In the genomic region with DNA sequence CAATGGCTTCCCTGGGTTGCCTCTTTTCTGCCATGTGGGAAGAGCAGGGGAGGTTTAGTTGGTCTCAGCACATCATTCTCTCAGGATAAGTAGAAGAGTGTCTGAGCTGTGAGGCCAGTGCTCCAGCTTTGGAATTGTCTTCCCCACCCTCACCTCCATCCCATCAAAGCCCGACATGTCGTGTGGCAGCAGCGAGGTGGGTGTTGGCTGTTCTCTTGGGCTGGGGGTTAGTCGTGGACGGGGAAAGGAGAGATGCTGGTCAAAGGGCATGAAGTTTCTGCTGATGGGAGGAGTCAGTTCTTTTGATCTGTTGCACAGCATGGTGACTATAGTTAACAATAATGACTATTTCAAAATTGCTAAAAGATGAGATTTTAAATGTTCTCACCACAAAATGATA, we compare ENCODE assay signal across 21 cellular contexts.
DNase-seq lines count a peak whose midpoint lies in the region; ATAC-seq and TF ChIP-seq lines count a peak whose summit lies in the region.
"Had no signal": no experiment of that assay in that cellular context is flagged by ENCODE, and none has a peak within 500 bp of the region (broad histone marks: within the 10 kb centered on the region; RNA-seq: fewer than 3 reads in every experiment).

No MANE protein-coding gene starts in this region.

- H3K36me3 ChIP-seq in CD4-positive, CD25-positive, alpha-beta regulatory T cell (ENCODE audit: control insufficient read depth, insufficient read depth, low read length): no peaks in the 10 kb centered on the region
- H3K36me3 ChIP-seq: BE2C had no signal

- CTCF ChIA-PET in activated B cell treated with CpG ODN at 0.5 μM for 24 hours (lab: Charles Lee): no interaction called here

- H3K27ac Mint-ChIP-seq in CD4-positive, CD25-positive, alpha-beta regulatory T cell: peak overlapping the region in 2 of 3 donors; percentile 9 to 69
- peak overlapping the region; percentile 65 for H3K27ac Mint-ChIP-seq in activated B cell treated with CpG ODN at 0.5 μM for 24 hours
- H3K27ac Mint-ChIP-seq: CD4-positive, alpha-beta T cell had no signal

- intact Hi-C loops in activated B cell treated with CpG ODN at 0.5 μM for 24 hours (cut with micrococcal nuclease) (no loop called here), sciatic nerve (cut with DNase I) (no loop called here)

- H3K4me3 ChIP-seq in CD4-positive, CD25-positive, alpha-beta regulatory T cell (ENCODE audit: low read depth, low read length): no peak overlapping the region

- H3K4me1 Mint-ChIP-seq in CD4-positive, CD25-positive, alpha-beta regulatory T cell: peaks cover 0 to 2% (median 0%) of the 10 kb centered on the region in 4 donors
- H3K4me1 Mint-ChIP-seq in activated B cell treated with CpG ODN at 0.5 μM for 24 hours: peaks cover 29% of the 10 kb centered on the region

- TF ChIP-seq CTCF in activated B cell treated with CpG ODN at 0.5 μM for 24 hours (IDR thresholded peaks at IDR 0.05): no peak

- H3K4me1 ChIP-seq in CD4-positive, CD25-positive, alpha-beta regulatory T cell (ENCODE audit: control insufficient read depth, insufficient read depth, low read length, poor library complexity, severe bottlenecking): no peaks in the 10 kb centered on the region

- POLR2A ChIA-PET in activated B cell treated with CpG ODN at 0.5 μM for 24 hours (lab: Charles Lee): no interaction called here

- ATAC-seq in CD4-positive, CD25-positive, alpha-beta regulatory T cell (ENCODE audit: low read depth in 2 of 2): no peak
- ATAC-seq in activated B cell treated with CpG ODN at 0.5 μM for 24 hours (ENCODE audit: low read depth) (no peak), sciatic nerve (no peak)
- ATAC-seq: PC-3 had no signal

- H3K4me3 Mint-ChIP-seq in CD4-positive, CD25-positive, alpha-beta regulatory T cell: no peak overlapping the region
- H3K4me3 Mint-ChIP-seq in activated B cell treated with CpG ODN at 0.5 μM for 24 hours: peak overlapping the region; percentile 38
- H3K4me3 Mint-ChIP-seq: CD4-positive, alpha-beta T cell had no signal

- peak; percentile 49 for DNase-seq in activated CD8-positive, alpha-beta memory T cell treated with anti-CD3 and anti-CD28 coated beads for 24 hours
- DNase-seq in activated CD8-positive, alpha-beta memory T cell treated with anti-CD3 and anti-CD28 coated beads, Interleukin-2, amount 50 U/mL, for 4 hours: no peak
- DNase-seq in CD4-positive, CD25-positive, alpha-beta regulatory T cell: no peak
- DNase-seq in activated B cell treated with CpG ODN at 0.5 μM for 24 hours: no peak
- peak; percentile 22 for DNase-seq in sciatic nerve (ENCODE audit: low spot score)
- no peak for DNase-seq in GM19238 (ENCODE audit: insufficient read length, low spot score)
- DNase-seq in COLO829 (ENCODE audit: low spot score): no peak
- DNase-seq in islet precursor cell: no peak
- DNase-seq: DMS153, GOT3, NCI-H1417, NCI-H187, NCI-H2107, NCI-H510A treated with DMSO at 0.1 percent for 48 hours, NCI-H774, PC-3, RPMI8226, SIG-M5 had no signal

- H3K27me3 Mint-ChIP-seq in CD4-positive, CD25-positive, alpha-beta regulatory T cell: peaks cover 26% of the 10 kb centered on the region
- no peaks in the 10 kb centered on the region for H3K27me3 Mint-ChIP-seq in activated B cell treated with CpG ODN at 0.5 μM for 24 hours

- peaks cover 0 to 12% (median 6%) of the 10 kb centered on the region in 7 donors for H3K9me3 Mint-ChIP-seq in CD4-positive, CD25-positive, alpha-beta regulatory T cell
- H3K9me3 Mint-ChIP-seq in activated B cell treated with CpG ODN at 0.5 μM for 24 hours: no peaks in the 10 kb centered on the region
- H3K9me3 Mint-ChIP-seq: CD4-positive, alpha-beta T cell had no signal

- H3K9me3 ChIP-seq in CD4-positive, CD25-positive, alpha-beta regulatory T cell (ENCODE audit: control insufficient read depth in 2 of 2, low read length in 2 of 2): peaks cover 0 to 9% of the 10 kb centered on the region in 2 experiments

- no peaks in the 10 kb centered on the region for H3K36me3 Mint-ChIP-seq in CD4-positive, CD25-positive, alpha-beta regulatory T cell
- no peaks in the 10 kb centered on the region for H3K36me3 Mint-ChIP-seq in activated B cell treated with CpG ODN at 0.5 μM for 24 hours (ENCODE audit: low read depth)

- H3K27ac ChIP-seq in CD4-positive, CD25-positive, alpha-beta regulatory T cell (ENCODE audit: insufficient read depth, low read length, poor library complexity, severe bottlenecking): no peak overlapping the region
- H3K27ac ChIP-seq: KMS-11 had no signal

- H3K27me3 ChIP-seq in CD4-positive, CD25-positive, alpha-beta regulatory T cell (ENCODE audit: control insufficient read depth, insufficient read depth, low read length): peaks cover 13% of the 10 kb centered on the region

Comparison
In these comparisons a context has a peak if more than half of its experiments do, and no peak if none do; other contexts are left out.
1. DNase-seq: peak in activated CD8-positive, alpha-beta memory T cell treated with anti-CD3 and anti-CD28 coated beads for 24 hours (single experiment) and sciatic nerve (single experiment); none in activated CD8-positive, alpha-beta memory T cell treated with anti-CD3 and anti-CD28 coated beads, Interleukin-2, amount 50 U/mL, for 4 hours (single experiment), CD4-positive, CD25-positive, alpha-beta regulatory T cell (0 of 3), activated B cell treated with CpG ODN at 0.5 μM for 24 hours (single experiment), GM19238 (single experiment), COLO829 (single experiment) and islet precursor cell (single experiment).